ENCODE assay signal across 8 cellular contexts in genomic region chr6:149335924-149336323, GRCh38. TPM values are rescaled to one million over a fixed set of nuclear protein-coding genes. Genes with fewer than 3 reads are reported as not detected.
A peak's percentile ranks its signal among the peaks of the same experiment; 100 is the strongest.
DNase-seq lines count a peak whose midpoint lies in the region; ATAC-seq and TF ChIP-seq lines count a peak whose summit lies in the region.

No MANE protein-coding gene starts in this region.

- H3K4me1 Mint-ChIP-seq in WTC11: peaks cover 68% of the 10 kb centered on the region

- no peaks in the 10 kb centered on the region for H3K36me3 ChIP-seq in HEK293 (ENCODE audit: control insufficient read depth in 2 of 2, insufficient read depth in 1 of 2, low read length in 2 of 2)

- peaks cover 40% of the 10 kb centered on the region for H3K4me1 ChIP-seq in HEK293 (ENCODE audit: control insufficient read depth, insufficient read depth, low read length)

- H3K27ac Mint-ChIP-seq in WTC11: peak overlapping the region; percentile 72

- no peak overlapping the region for H3K4me3 ChIP-seq in HEK293 (ENCODE audit: low read depth, low read length)
- H3K4me3 ChIP-seq in fibroblast of villous mesenchyme (ENCODE audit: low read depth, low read length): no peak overlapping the region

- no peak overlapping the region for H3K4me3 Mint-ChIP-seq in WTC11

- CTCF ChIA-PET in HEK293 (lab: Yijun Ruan, JAX): interaction anchor here (1.0 to 1.1 kb wide), 2 partner anchors 148 to 217 kb away, joined by 4 to 5 read pairs; no protein-coding TSS in a partner anchor
- CTCF ChIA-PET in WTC11 (lab: Charles Lee): no interaction called here

- ATAC-seq in WTC11 (no peak), HG02973 (IDR thresholded peaks at IDR 0.05; ENCODE audit: unreplicated experiment) (no peak), GM19455 (IDR thresholded peaks at IDR 0.05; ENCODE audit: unreplicated experiment) (no peak), GM21825 (IDR thresholded peaks at IDR 0.05; ENCODE audit: unreplicated experiment) (no peak)

- no peaks in the 10 kb centered on the region for H3K9me3 ChIP-seq in HEK293 (ENCODE audit: control insufficient read depth, insufficient read depth, low read depth, low read length)

- no peaks in the 10 kb centered on the region; the same call in 1 of the 2 replicates for H3K36me3 Mint-ChIP-seq in WTC11

- H3K9me3 Mint-ChIP-seq in WTC11: peaks cover 6% of the 10 kb centered on the region; the same call in 1 of the 2 replicates

- peak overlapping the region; percentile 72 for H3K27ac ChIP-seq in HEK293 (ENCODE audit: extremely low read depth, low read depth, low read length)

- DNase-seq in WTC11 (ENCODE audit: low spot score) (no peak), fibroblast of villous mesenchyme (ENCODE audit: low read depth) (peak; percentile 61), ecto neural progenitor cell (ENCODE audit: low spot score) (no peak)
- DNase-seq in stimulated activated CD8-positive, alpha-beta memory T cell treated with anti-CD3 and anti-CD28 coated beads, Interleukin-15, amount 100 ng/mL, for 48 hours (ENCODE audit: low read depth in 2 of 2): peak; percentile 43 to 55

- no peak for TF ChIP-seq CTCF in HEK293 (tag by site-specific recombination; IDR thresholded peaks at IDR 0.05)
- TF ChIP-seq CTCF in WTC11 (IDR thresholded peaks at IDR 0.05): no peak
- no peak for TF ChIP-seq CTCF in fibroblast of villous mesenchyme (IDR thresholded peaks at IDR 0.05; ENCODE audit: insufficient read depth, low read depth, low read length)

- no peaks in the 10 kb centered on the region for H3K27me3 Mint-ChIP-seq in WTC11 (ENCODE audit: low read depth)

- POLR2A ChIA-PET in HEK293 (lab: Yijun Ruan, JAX): no interaction called here
- POLR2A ChIA-PET in WTC11 (lab: Charles Lee): no interaction called here

TF ChIP-seq in HEK293, 187 proteins besides CTCF, POLR2A, EP300 and RAD21 (continues in another document):
- TF ChIP-seq ZNF394 (tag by site-specific recombination; IDR thresholded peaks at IDR 0.05; ENCODE audit: borderline replicate concordance) (peak; percentile 33; the same call in 1 of the 2 replicates), INSM2 (tag by site-specific recombination; IDR thresholded peaks at IDR 0.05) (peak; percentile 51; the same call in 1 of the 2 replicates), TSHZ1 (tag by site-specific recombination; IDR thresholded peaks at IDR 0.05; ENCODE audit: borderline replicate concordance) (peak; percentile 65; the same call in 1 of the 2 replicates), ZFP3 (tag by site-specific recombination; IDR thresholded peaks at IDR 0.05; ENCODE audit: low read depth) (no peak), ZEB2 (tag by site-specific recombination; IDR thresholded peaks at IDR 0.05) (peak; percentile 25; the same call in 1 of the 2 replicates), ZNF24 (tag by site-specific recombination; IDR thresholded peaks at IDR 0.05) (0 out of 2 replicates have a peak, but pooled peaks have one; percentile 28)

TF ChIP-seq in WTC11, 78 proteins besides CTCF, POLR2A, EP300 and RAD21 (continues in another document):
- TF ChIP-seq ZNF425 (CRISPR knock-in tag; conservative IDR thresholded peaks at IDR 0.05): no peak
- no peak for TF ChIP-seq ESRRA (CRISPR knock-in tag; IDR thresholded peaks at IDR 0.05; ENCODE audit: borderline replicate concordance)
- TF ChIP-seq ZNF281 (CRISPR knock-in tag; IDR thresholded peaks at IDR 0.05): no peak
- TF ChIP-seq JUN (CRISPR knock-in tag; IDR thresholded peaks at IDR 0.05): no peak
- no peak for TF ChIP-seq HMGXB4 (CRISPR knock-in tag; IDR thresholded peaks at IDR 0.05)
- no peak for TF ChIP-seq NR1H2 (CRISPR knock-in tag; IDR thresholded peaks at IDR 0.05)
- no peak for TF ChIP-seq CDX4 (CRISPR knock-in tag; IDR thresholded peaks at IDR 0.05; ENCODE audit: borderline replicate concordance)
- TF ChIP-seq ZNF219 (CRISPR knock-in tag; IDR thresholded peaks at IDR 0.05; ENCODE audit: borderline replicate concordance): no peak
- TF ChIP-seq GABPB1 (CRISPR knock-in tag; IDR thresholded peaks at IDR 0.05): no peak
- no peak for TF ChIP-seq SP1 (CRISPR knock-in tag; conservative IDR thresholded peaks at IDR 0.05)
- no peak for TF ChIP-seq FOXP4 (CRISPR knock-in tag; IDR thresholded peaks at IDR 0.05)
- no peak for TF ChIP-seq IRF1 (CRISPR knock-in tag; IDR thresholded peaks at IDR 0.05)
- TF ChIP-seq ZNF232 (CRISPR knock-in tag; IDR thresholded peaks at IDR 0.05): no peak
- no peak for TF ChIP-seq TP53 (CRISPR knock-in tag; IDR thresholded peaks at IDR 0.05)
- no peak for TF ChIP-seq RORB (CRISPR knock-in tag; IDR thresholded peaks at IDR 0.05)

RNA-seq across cellular contexts. Expression of gene TAB2, which starts 18.4 kb away (rescaled TPM):
- total RNA-seq in WTC11 (2021) (45.3 to 55.6 TPM (median 47.2 TPM) in 3 replicates), fibroblast of villous mesenchyme (20.9 and 36.3 TPM in 2 replicates)

Comparison
In these comparisons a context has a peak if more than half of its experiments do, and no peak if none do; other contexts are left out.
1. DNase-seq: peak in fibroblast of villous mesenchyme (single experiment) and stimulated activated CD8-positive, alpha-beta memory T cell treated with anti-CD3 and anti-CD28 coated beads, Interleukin-15, amount 100 ng/mL, for 48 hours (2 of 2); none in WTC11 (single experiment) and ecto neural progenitor cell (single experiment).